ENCODE assay signal across 8 cellular contexts in genomic region chr4:107718351-107718965, GRCh38. TPM values are rescaled to one million over a fixed set of nuclear protein-coding genes. Genes with fewer than 3 reads are reported as not detected.
DNase-seq lines count a peak whose midpoint lies in the region; ATAC-seq, FAIRE-seq and TF ChIP-seq lines count a peak whose summit lies in the region.

No MANE protein-coding gene starts in this region.

- H2BK120ac ChIP-seq in neuronal stem cell (ENCODE audit: low read depth, low read length), result no peak overlapping the region

- H4K8ac ChIP-seq in neuronal stem cell (ENCODE audit: low read depth, low read length), result no peak overlapping the region

- H3K9ac ChIP-seq in GM12878 (ENCODE audit: control insufficient read depth, insufficient read depth, low read length), result no peak overlapping the region
- H3K9ac ChIP-seq in neuronal stem cell (ENCODE audit: low read depth, low read length, poor library complexity), result no peak overlapping the region

- H2BK15ac ChIP-seq in neuronal stem cell (ENCODE audit: low read length), result no peak overlapping the region

- SMC1A ChIA-PET in GM12878 (lab: Charles Lee; ENCODE audit: uncharacterized antibody, unreplicated experiment), result interaction anchor here (0.8 to 1.6 kb wide), 2 partner anchors 10 to 19 kb away, joined by 3 to 7 read pairs; no protein-coding TSS in a partner anchor

- H4K91ac ChIP-seq in neuronal stem cell (ENCODE audit: low read depth, low read length, poor library complexity), result no peak overlapping the region

- BruUV-seq in GM12878 (replicated peaks; lab: Mats Ljungman, UMichigan), result TSS peak; percentile 54

- H3K27me3 ChIP-seq in GM12878 (replicated peaks in 1 of 2; ENCODE audit: control insufficient read depth in 2 of 2, insufficient read depth in 2 of 2, low read length in 1 of 2), result no peaks in the 10 kb centered on the region
- peaks cover 0 to 11% (median 0%) of the 10 kb centered on the region in 3 experiments for H3K27me3 ChIP-seq in neuronal stem cell (ENCODE audit: control insufficient read depth in 3 of 3, insufficient read depth in 3 of 3, low read depth in 1 of 3, low read length in 3 of 3)
- H3K27me3 ChIP-seq in adrenal gland, result no peaks in the 10 kb centered on the region

- DNase-seq in GM04503 (ENCODE audit: low read depth), result peak; percentile 58
- DNase-seq in GM12878 (ENCODE audit: low read depth, low spot score), result peak; percentile 50
- no peak for DNase-seq in neuronal stem cell (ENCODE audit: low spot score)
- DNase-seq in NCI-H1417 (lab: John Stamatoyannopoulos, UW), result no peak
- no peak for DNase-seq in GDM1 (lab: John Stamatoyannopoulos, UW)
- no peak for DNase-seq in adrenal gland

- TF ChIP-seq POLR2A in GM12878 (IDR thresholded peaks at IDR 0.05; ENCODE audit: low read depth, low read length) (no peak), adrenal gland (IDR thresholded peaks at IDR 0.05) (no peak)

- no peak overlapping the region for H3K23ac ChIP-seq in neuronal stem cell (ENCODE audit: low read depth, low read length, poor library complexity)

- POLR2A ChIA-PET in GM12878 (lab: Charles Lee), result interaction anchor here (0.6 kb wide), 1 partner anchor 542 kb away, joined by 3 read pairs; no protein-coding TSS in a partner anchor

- no peak overlapping the region for H3K4ac ChIP-seq in neuronal stem cell (ENCODE audit: low read length)

- no peak overlapping the region for H2AK5ac ChIP-seq in neuronal stem cell (ENCODE audit: low read depth, low read length)

- H3K9me3 ChIP-seq in GM12878 (replicated peaks; ENCODE audit: control insufficient read depth, insufficient read depth, low read length) (no peaks in the 10 kb centered on the region), neuronal stem cell (replicated peaks in 1 of 2; ENCODE audit: control insufficient read depth in 2 of 2, insufficient read depth in 1 of 2, low read depth in 1 of 2, low read length in 2 of 2) (no peaks in the 10 kb centered on the region), adrenal gland (replicated peaks in 1 of 3) (no peaks in the 10 kb centered on the region)

- in situ Hi-C loops in GM12878 (cut with MboI), result loop anchor here (25.0 kb wide), 1 partner anchor 444 kb away; the partner anchor contains the start of gene LEF1

- H2BK5ac ChIP-seq in neuronal stem cell (ENCODE audit: low read length), result no peak overlapping the region

- H2AFZ ChIP-seq in GM12878 (ENCODE audit: control insufficient read depth, low read depth, low read length) (no peak overlapping the region), neuronal stem cell (ENCODE audit: low read length) (peak overlapping the region; percentile 100)

- no peaks in the 10 kb centered on the region for H4K20me1 ChIP-seq in GM12878 (ENCODE audit: control insufficient read depth, insufficient read depth)

- RAD21 ChIA-PET in GM12878 (lab: Charles Lee; ENCODE audit: unreplicated experiment), result no interaction called here

- H3K4me3 ChIP-seq in GM12878 (peak overlapping the region; percentile 87; the same call in 1 of the 2 replicates), neuronal stem cell (ENCODE audit: low read length in 2 of 2) (peak overlapping the region in 1 of 2 donors; percentile 94), adrenal gland (no peak overlapping the region)

- H3K4me2 ChIP-seq in GM12878 (ENCODE audit: control insufficient read depth, insufficient read depth) (peak overlapping the region; percentile 77), neuronal stem cell (ENCODE audit: insufficient read depth, low read length, poor library complexity, severe bottlenecking) (peak overlapping the region; percentile 23)

- H2BK12ac ChIP-seq in neuronal stem cell (ENCODE audit: low read length), result no peak overlapping the region

- H3K4me1 ChIP-seq in GM12878 (ENCODE audit: control insufficient read depth, insufficient read depth, low read length) (0 out of 2 replicates have a peak, but pooled peaks cover 3% of the 10 kb centered on the region), neuronal stem cell (ENCODE audit: control insufficient read depth in 2 of 2, insufficient read depth in 1 of 2, low read depth in 1 of 2, low read length in 2 of 2) (peaks cover 3 to 7% of the 10 kb centered on the region in 2 donors), adrenal gland (replicated peaks in 1 of 2) (peaks cover 0 to 9% of the 10 kb centered on the region in 2 donors)

- TF ChIP-seq EP300 in GM12878 (IDR thresholded peaks at IDR 0.05; ENCODE audit: borderline replicate concordance in 1 of 2, control insufficient read depth in 1 of 2, low read depth in 2 of 2, low read length in 2 of 2), result 0 out of 4 replicates have a peak, but pooled peaks of 1 of the 2 experiments have one; percentile 27

- no peak for TF ChIP-seq CTCF in GM12878 (IDR thresholded peaks at IDR 0.05 in 2 of 3, conservative IDR thresholded peaks at IDR 0.05 in 1 of 3; ENCODE audit: control insufficient read depth in 2 of 3, extremely low read depth in 1 of 3, insufficient read depth in 1 of 3, low read depth in 3 of 3, low read length in 3 of 3)
- no peak for TF ChIP-seq CTCF in adrenal gland (IDR thresholded peaks at IDR 0.05)

- CTCF ChIA-PET in GM12878 (lab: Yijun Ruan, JAX), result no interaction called here

- H3K27ac ChIP-seq in GM12878 (ENCODE audit: control insufficient read depth, insufficient read depth), result peak overlapping the region; percentile 33
- no peak overlapping the region for H3K27ac ChIP-seq in neuronal stem cell (replicated peaks; ENCODE audit: low read length)
- no peak overlapping the region for H3K27ac ChIP-seq in adrenal gland

- WGBS in GM12878 (ENCODE audit: insufficient coverage, insufficient replicate concordance, low lambda C conversion rate, missing lambda C conversion rate), result 35% methylated on average over 10 of the region's 10 CpGs
- WGBS in neuronal stem cell (ENCODE audit: extremely low coverage in 2 of 2, insufficient read length in 2 of 2, insufficient replicate concordance in 1 of 2), 2 donors, result no CpG with 5 or more reads among the region's 10 CpGs
- 85 to 88% (median 87%) methylated on average over 10 of the region's 10 CpGs for WGBS in adrenal gland, 4 donors

- peak; percentile 13 for FAIRE-seq in GM12878 (lab: Jason Lieb, UNC)

- no peak for TF ChIP-seq RAD21 in GM12878 (IDR thresholded peaks at IDR 0.05; ENCODE audit: insufficient read depth, low read depth, low read length)

- ATAC-seq in GM21367 (IDR thresholded peaks at IDR 0.05; ENCODE audit: unreplicated experiment) (peak; percentile 26), HG03575 (IDR thresholded peaks at IDR 0.05; ENCODE audit: extremely low read depth, insufficient number of reproducible peaks, low FRiP score, unreplicated experiment) (peak; percentile 26), GM12878 (peak; percentile 33)

- peaks cover 3% of the 10 kb centered on the region for H3K79me1 ChIP-seq in neuronal stem cell (ENCODE audit: low read depth, low read length)

- no peak overlapping the region for H3K18ac ChIP-seq in neuronal stem cell (ENCODE audit: low read length)

- no peak overlapping the region for H3K14ac ChIP-seq in neuronal stem cell (ENCODE audit: low read length)

- intact Hi-C loops in GM12878 (cut with micrococcal nuclease; ENCODE audit: unreplicated experiment) (loop anchor here (5.0 kb wide), 1 partner anchor 274 kb away; no protein-coding TSS in a partner anchor), adrenal gland (cut with DNase I) (no loop called here)

- peaks cover 9% of the 10 kb centered on the region for H3K79me2 ChIP-seq in GM12878 (ENCODE audit: control insufficient read depth, insufficient read depth, low read length)

- no peaks in the 10 kb centered on the region for H3K36me3 ChIP-seq in GM12878 (ENCODE audit: control insufficient read depth in 2 of 2, insufficient read depth in 2 of 2, low read length in 1 of 2)
- H3K36me3 ChIP-seq in neuronal stem cell (replicated peaks in 1 of 2; ENCODE audit: control insufficient read depth in 2 of 2, insufficient read depth in 2 of 2, low read length in 2 of 2), result peaks cover 0 to 5% of the 10 kb centered on the region in 2 donors
- H3K36me3 ChIP-seq in adrenal gland (replicated peaks in 1 of 2), result no peaks in the 10 kb centered on the region

TF ChIP-seq in GM12878, 131 proteins besides CTCF, POLR2A, EP300 and RAD21 (continues in another document):
- TF ChIP-seq BHLHE40 (IDR thresholded peaks at IDR 0.05; ENCODE audit: borderline replicate concordance in 1 of 2, low read depth in 2 of 2, low read length in 1 of 2) (peak in 1 of 2 experiments; percentile 5; a peak in 1 of 4 replicates), POLR2AphosphoS5 (IDR thresholded peaks at IDR 0.05; ENCODE audit: low read length) (no peak), RBBP5 (conservative IDR thresholded peaks at IDR 0.05) (no peak), BMI1 (IDR thresholded peaks at IDR 0.05; ENCODE audit: borderline replicate concordance) (0 out of 2 replicates have a peak, but pooled peaks have one; percentile 10), HDGF (IDR thresholded peaks at IDR 0.05) (0 out of 2 replicates have a peak, but pooled peaks have one; percentile 24)

RNA-seq across cellular contexts. Expression of gene PAPSS1, which starts 1.6 kb away (rescaled TPM):
- 44.1 and 49.5 TPM in 2 replicates for total RNA-seq in GM12878 (2013; cell fraction: nucleolus; rRNA removed)
- total RNA-seq in GM12878 (2014; rRNA removed) (22.6 and 25.9 TPM in 2 replicates), GM12878 (2014; rRNA removed; fragmentation: Illumina TruSeq; extraction: Trizol) (28.3 and 31.0 TPM in 2 replicates), GM12878 (2021) (28.0 and 30.9 TPM in 2 replicates), adrenal gland (10 to 100 TPM; 13.6 to 22.6 (median 18.3) TPM)
- polyA plus RNA-seq in GM12878 (2011; ENCODE audit: low read depth), result 19.6 TPM
- polyA plus RNA-seq in GM12878 (2011; rRNA removed) (73.0 and 81.8 TPM in 2 replicates), GM12878 (2014; fragmentation: Illumina TruSeq; extraction: Trizol) (30.3 and 34.5 TPM in 2 replicates), GM12878 (2014; fragmentation: Nextera tagmentation; extraction: Ambion mirVana) (10 to 100 TPM; 29.8 to 35.9 TPM), GM12878 (2014; rRNA removed) (22.8 and 27.3 TPM in 2 replicates), GM12878 (2016; fragmentation: Nextera tagmentation; extraction: Ambion mirVana) (10 to 100 TPM; 35.7 to 39.7 TPM), adrenal gland (10 to 100 TPM; 13.1 to 16.7 (median 16.5) TPM)
- 49.0 and 51.5 TPM in 2 replicates for polyA plus RNA-seq in GM12878 (2011; cell fraction: cytosol; rRNA removed)
- polyA plus RNA-seq in GM12878 (2011; cell fraction: nucleus; rRNA removed), result 38.8 and 43.8 TPM in 2 replicates
- 28.0 and 28.5 TPM in 2 replicates for polyA plus RNA-seq in GM12878 (2012)
- polyA minus RNA-seq in GM12878 (2011; rRNA and poly(A)+ RNA removed), result 69.0 and 112 TPM in 2 replicates
- polyA minus RNA-seq in GM12878 (2011; cell fraction: cytosol; rRNA and poly(A)+ RNA removed), result 18.9 and 23.7 TPM in 2 replicates
- polyA minus RNA-seq in GM12878 (2011; cell fraction: nucleus; rRNA and poly(A)+ RNA removed), result 31.1 and 40.6 TPM in 2 replicates
- 88.5 TPM for polyA plus RNA-seq in neuronal stem cell (2013, experiment 1 of 2)
- 92.1 TPM for polyA plus RNA-seq in neuronal stem cell (2013, experiment 2 of 2)

Comparison
In these comparisons a context has a peak if more than half of its experiments do, and no peak if none do; other contexts are left out.
1. DNase-seq: peak in GM04503 (single experiment) and GM12878 (single experiment); none in neuronal stem cell (single experiment), NCI-H1417 (0 of 3), GDM1 (single experiment) and adrenal gland (0 of 7).
2. Peak in every context shown above with its lines, with median percentiles within 50 percentile points of each other: ATAC-seq.